1 cellular context compared by ENCODE assay signal in genomic region chr19:10295847-10296591, GRCh38.
TF ChIP-seq lines count a peak whose summit lies in the region.

No MANE protein-coding gene starts in this region.

TF ChIP-seq in IMR-90, 13 proteins besides CTCF, POLR2A, EP300 and RAD21:
- TF ChIP-seq MAZ (IDR thresholded peaks at IDR 0.05; ENCODE audit: borderline replicate concordance, low read depth, low read length) (no peak), CHD1 (IDR thresholded peaks at IDR 0.05; ENCODE audit: low read depth, low read length) (no peak), FOS (IDR thresholded peaks at IDR 0.05; ENCODE audit: low read depth, low read length) (no peak), CEBPB (IDR thresholded peaks at IDR 0.05; ENCODE audit: low read depth, low read length) (no peak), ELK1 (IDR thresholded peaks at IDR 0.05; ENCODE audit: borderline replicate concordance, low read depth, low read length) (no peak), MXI1 (IDR thresholded peaks at IDR 0.05; ENCODE audit: borderline replicate concordance, low read depth, low read length) (no peak), RFX5 (IDR thresholded peaks at IDR 0.05; ENCODE audit: low read depth, low read length) (no peak), RCOR1 (IDR thresholded peaks at IDR 0.05; ENCODE audit: insufficient replicate concordance, low read length) (no peak), NFE2L2 (IDR thresholded peaks at IDR 0.05; ENCODE audit: low read depth, low read length) (no peak), SMC3 (IDR thresholded peaks at IDR 0.05; ENCODE audit: low read depth, low read length) (no peak), BHLHE40 (IDR thresholded peaks at IDR 0.05; ENCODE audit: low read depth, low read length) (no peak), USF2 (IDR thresholded peaks at IDR 0.05; ENCODE audit: low read depth, low read length) (no peak)
TF ChIP-seq in IMR-90: peak in this region for 0.
